Comparison of ENCODE assay signal across 25 cellular contexts in the genomic region with DNA sequence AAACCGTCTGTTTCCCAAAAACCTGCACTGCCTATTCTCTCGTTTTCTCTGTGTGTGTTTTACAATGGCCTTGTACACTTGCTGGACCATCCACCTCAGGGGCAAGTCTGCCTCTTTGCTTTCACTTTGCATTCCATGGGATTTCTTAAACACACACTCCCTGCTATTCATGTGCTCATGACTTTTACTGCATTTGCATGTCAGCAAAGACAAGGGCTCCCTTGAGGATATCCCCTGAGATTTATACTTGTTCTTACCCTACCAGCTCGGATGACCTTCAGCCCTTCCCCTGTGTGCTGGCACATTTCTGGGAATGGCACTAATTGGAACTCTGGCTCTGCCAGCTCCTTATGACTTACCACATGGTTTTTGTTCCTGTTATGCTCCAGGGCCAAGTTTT.
"Had no signal": no experiment of that assay in that cellular context is flagged by ENCODE, and none has a peak within 500 bp of the region (broad histone marks: within the 10 kb centered on the region; RNA-seq: fewer than 3 reads in every experiment).

No MANE protein-coding gene starts in this region.

- H3K4me1 ChIP-seq: breast epithelium, colonic mucosa had no signal

- H3K27me3 ChIP-seq: breast epithelium, colonic mucosa had no signal

- DNase-seq: activated CD4-positive, alpha-beta memory T cell treated with anti-CD3 and anti-CD28 coated beads, Interleukin-2, amount 10 ng/mL, durations not matched to agents 7 days and 5 days; activated CD4-positive, alpha-beta T cell treated with anti-CD3 and anti-CD28 coated beads for 36 hours; activated CD4-positive, alpha-beta T cell treated with anti-CD3 and anti-CD28 coated beads, Interleukin-2, amount 50 U/mL, for 1 hour; activated gamma-delta T cell; activated naive CD4-positive, alpha-beta T cell treated with anti-CD3 and anti-CD28 coated beads, Interleukin-2, amount 10 ng/mL, durations not matched to agents 7 days and 5 days; activated naive CD8-positive, alpha-beta T cell treated with anti-CD3 and anti-CD28 coated beads for 36 hours; activated T-cell treated with anti-CD3 and anti-CD28 coated beads for 4 hours; activated T-cell treated with anti-CD3 and anti-CD28 coated beads, Interleukin-2, amount 50 U/mL, for 48 hours; anterior cingulate cortex; caudate nucleus; colonic mucosa; Kasumi-1; NCI-H1105 treated with DMSO at 0.1 percent for 48 hours; NCI-H1436 treated with DMSO at 0.1 percent for 48 hours; NCI-H187; NCI-H2081; NCI-H2171; NCI-H226; SIG-M5; T-cell; T-helper 2 cell had no signal

- H3K27ac ChIP-seq: breast epithelium, colonic mucosa, SK-N-MC, VCaP had no signal

- ATAC-seq: activated CD4-positive, alpha-beta T cell treated with anti-CD3 and anti-CD28 coated beads for 36 hours; activated T-helper 17 cell treated with anti-CD3 and anti-CD28 coated beads, Interleukin-2, amount 50 U/mL, for 72 hours; T-cell had no signal

- H3K36me3 ChIP-seq: breast epithelium, colonic mucosa had no signal

- H3K4me3 ChIP-seq: breast epithelium, colonic mucosa, SK-N-MC had no signal
